22 cellular contexts compared by ENCODE assay signal in the genomic region with DNA sequence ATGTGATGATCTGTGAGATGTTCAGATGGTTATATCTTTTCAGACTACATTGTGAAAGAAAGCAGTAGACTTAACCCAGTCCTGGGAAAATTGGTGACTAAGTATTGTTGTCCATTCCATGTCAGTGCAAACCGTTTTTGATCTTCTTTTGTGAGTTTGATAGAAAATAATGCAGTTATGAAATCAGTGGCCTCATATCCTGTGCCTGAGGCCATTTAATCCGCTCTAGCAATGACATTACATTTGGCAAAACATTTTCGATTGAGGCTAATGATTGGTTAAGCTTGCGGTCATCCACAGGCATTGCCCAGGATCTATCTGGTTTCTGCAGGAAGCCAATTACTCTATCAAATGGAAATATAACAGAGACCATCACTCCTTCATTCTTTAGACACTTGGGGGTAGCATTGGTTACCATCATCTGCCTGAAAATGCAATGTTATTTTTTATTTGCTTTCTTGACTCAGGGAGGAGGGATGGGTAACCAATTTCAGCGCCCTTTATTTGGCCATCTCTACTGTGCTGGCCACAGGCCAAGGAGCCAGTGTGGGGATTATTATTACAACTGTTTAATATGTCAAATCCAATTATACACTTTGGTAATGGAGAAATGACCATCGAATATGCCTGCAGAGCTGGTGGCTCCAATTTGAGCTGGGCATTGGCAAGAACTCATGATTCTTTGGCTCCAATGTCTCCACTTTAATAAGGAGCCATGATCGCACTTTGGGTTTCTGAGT. TPM values are rescaled to one million over a fixed set of nuclear protein-coding genes. Genes with fewer than 3 reads are reported as not detected.
DNase-seq lines count a peak whose midpoint lies in the region; ATAC-seq and TF ChIP-seq lines count a peak whose summit lies in the region.
"Had no signal": no experiment of that assay in that cellular context is flagged by ENCODE, and none has a peak within 500 bp of the region (broad histone marks: within the 10 kb centered on the region; RNA-seq: fewer than 3 reads in every experiment).

No MANE protein-coding gene starts in this region.

- no peaks in the 10 kb centered on the region for H3K4me1 Mint-ChIP-seq in activated T-cell treated with anti-CD3 and anti-CD28 coated beads, Interleukin-2, amount 50 U/mL, for 4 hours (ENCODE audit: low read depth)

- H3K27me3 Mint-ChIP-seq in activated T-cell treated with anti-CD3 and anti-CD28 coated beads, Interleukin-2, amount 50 U/mL, for 4 hours (ENCODE audit: low read depth) = no peaks in the 10 kb centered on the region
- H3K27me3 Mint-ChIP-seq: CD4-positive, alpha-beta T cell had no signal

- no peak overlapping the region for H3K4me3 Mint-ChIP-seq in activated T-cell treated with anti-CD3 and anti-CD28 coated beads, Interleukin-2, amount 50 U/mL, for 4 hours
- H3K4me3 Mint-ChIP-seq: CD4-positive, alpha-beta T cell; GM23338; H9 had no signal

- no peaks in the 10 kb centered on the region for H3K27me3 ChIP-seq in upper lobe of right lung
- H3K27me3 ChIP-seq: BLaER1 had no signal

- no peaks in the 10 kb centered on the region for H3K36me3 Mint-ChIP-seq in activated T-cell treated with anti-CD3 and anti-CD28 coated beads, Interleukin-2, amount 50 U/mL, for 4 hours (ENCODE audit: insufficient read depth)

- H3K27ac ChIP-seq in upper lobe of right lung = no peak overlapping the region
- H3K27ac ChIP-seq: BLaER1, RWPE1 had no signal

- intact Hi-C loops in upper lobe of right lung (cut with DNase I) = no loop called here

- DNase-seq in NCI-H82 (lab: John Stamatoyannopoulos, UW) (peak; percentile 18), NCI-H82 treated with DMSO at 0.1 percent for 48 hours (lab: John Stamatoyannopoulos, UW; ENCODE audit: unreplicated experiment) (no peak), ELR (ENCODE audit: low read depth) (peak; percentile 4), RPMI7951 (ENCODE audit: low read depth) (peak; percentile 87), upper lobe of right lung (no peak)
- no peak for DNase-seq in activated T-cell treated with anti-CD3 and anti-CD28 coated beads, Interleukin-2, amount 50 U/mL, for 4 hours
- DNase-seq: Caco-2; CD4-positive, alpha-beta T cell; GDM1; H9; Kasumi-1; MV-4-11; NCI-H2029; NCI-H446; NCI-H524 treated with DMSO at 0.1 percent for 48 hours; NK-92 treated with Interleukin-12 subunit alpha and Interleukin-12 subunit beta, amount 100 ng/mL, for 24 hours had no signal

- no peaks in the 10 kb centered on the region for H3K36me3 ChIP-seq in upper lobe of right lung
- H3K36me3 ChIP-seq: BLaER1 had no signal

- peaks cover 3% of the 10 kb centered on the region for H3K9me3 ChIP-seq in upper lobe of right lung
- H3K9me3 ChIP-seq: BLaER1, Caco-2 had no signal

- no peak for TF ChIP-seq CTCF in upper lobe of right lung (IDR thresholded peaks at IDR 0.05)

- no peak overlapping the region for H3K4me3 ChIP-seq in upper lobe of right lung
- H3K4me3 ChIP-seq: BLaER1, GM12878, GM23338, K562 had no signal

- H3K4me1 ChIP-seq in upper lobe of right lung = no peaks in the 10 kb centered on the region
- H3K4me1 ChIP-seq: BLaER1, Caco-2 had no signal

- no peaks in the 10 kb centered on the region for H3K9me3 Mint-ChIP-seq in activated T-cell treated with anti-CD3 and anti-CD28 coated beads, Interleukin-2, amount 50 U/mL, for 4 hours
- H3K9me3 Mint-ChIP-seq: GM23338 had no signal

- no peak for ATAC-seq in activated T-cell treated with anti-CD3 and anti-CD28 coated beads, Interleukin-2, amount 50 U/mL, for 4 hours
- ATAC-seq in upper lobe of right lung (no peak), GM21360 (IDR thresholded peaks at IDR 0.05; ENCODE audit: unreplicated experiment) (no peak)
- ATAC-seq: GM12878, GM23338, K562 had no signal

RNA-seq across cellular contexts. Expression of a gene that starts 33.6 kb away (rescaled TPM):
- 132 and 150 TPM in 2 replicates for total RNA-seq in RPMI7951 (2014; rRNA removed; shearing (Covaris generic))
- total RNA-seq in activated T-cell treated with anti-CD3 and anti-CD28 coated beads, Interleukin-2, amount 50 U/mL, for 4 hours = 10 to 100 TPM in 1 of 3 donors, 1 to 10 TPM in 2; 8.8 to 13.3 (median 9.8) TPM
- total RNA-seq in upper lobe of right lung = 50.7 TPM

Comparison
In these comparisons a context has a peak if more than half of its experiments do, and no peak if none do; other contexts are left out.
1. DNase-seq: peak in NCI-H82 (single experiment), ELR (single experiment) and RPMI7951 (single experiment); none in NCI-H82 treated with DMSO at 0.1 percent for 48 hours (single experiment), activated T-cell treated with anti-CD3 and anti-CD28 coated beads, Interleukin-2, amount 50 U/mL, for 4 hours (single experiment) and upper lobe of right lung (single experiment).